Comparison of ENCODE assay signal across 24 cellular contexts in the genomic region with DNA sequence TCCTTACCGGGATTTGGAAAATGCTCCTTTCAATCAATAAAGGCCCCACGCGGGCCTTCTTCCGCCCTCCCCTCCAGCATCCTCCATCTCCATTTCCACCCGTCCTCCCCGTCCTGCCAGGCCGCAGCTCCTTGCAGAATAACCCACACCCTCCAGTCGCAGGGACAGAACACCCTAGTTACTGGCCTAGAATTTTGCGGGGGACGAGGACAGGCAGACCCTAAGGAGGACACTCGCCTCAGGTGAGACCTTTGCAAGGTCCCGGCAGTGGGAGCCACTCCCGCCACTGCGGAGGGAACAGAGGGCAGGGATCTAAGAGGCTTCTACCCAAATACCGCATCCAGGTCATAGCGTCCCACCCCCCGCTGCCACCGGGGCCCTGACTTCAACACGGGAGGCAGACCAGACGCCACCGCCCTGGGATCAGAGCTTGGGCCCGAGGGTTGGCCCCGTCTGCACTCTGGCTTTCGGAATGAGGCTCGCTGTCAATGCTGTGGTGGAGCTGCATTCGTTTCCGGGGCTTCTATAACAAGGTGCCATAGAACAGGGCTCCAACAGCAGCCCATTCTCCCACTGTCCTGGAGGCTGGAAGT.
"Had no signal": no experiment of that assay in that cellular context is flagged by ENCODE, and none has a peak within 500 bp of the region (broad histone marks: within the 10 kb centered on the region; RNA-seq: fewer than 3 reads in every experiment).

No MANE protein-coding gene starts in this region.

- H3K9me3 ChIP-seq: SJSA1 had no signal

- H3K27me3 Mint-ChIP-seq: activated naive CD8-positive, alpha-beta T cell had no signal

- H3K27ac Mint-ChIP-seq: activated CD8-positive, alpha-beta T cell treated with anti-CD3 and anti-CD28 coated beads for 36 hours; activated naive CD4-positive, alpha-beta T cell treated with anti-CD3 and anti-CD28 coated beads for 36 hours; activated naive CD8-positive, alpha-beta T cell; brain; T-helper 1 cell treated with Interleukin-12 subunit alpha and Interleukin-12 subunit beta and Interleukin-4 antibody, amounts not matched to agents 30 μg/mL and 1 μg/mL, for 36 hours had no signal

- H3K9me3 Mint-ChIP-seq: activated CD8-positive, alpha-beta T cell treated with anti-CD3 and anti-CD28 coated beads for 36 hours; activated naive CD4-positive, alpha-beta T cell treated with anti-CD3 and anti-CD28 coated beads for 36 hours; T-helper 1 cell treated with Interleukin-12 subunit alpha and Interleukin-12 subunit beta and Interleukin-4 antibody, amounts not matched to agents 30 μg/mL and 1 μg/mL, for 36 hours had no signal

- DNase-seq: activated CD4-positive, alpha-beta T cell treated with anti-CD3 and anti-CD28 coated beads for 4 hours; activated CD8-positive, alpha-beta memory T cell treated with anti-CD3 and anti-CD28 coated beads, Interleukin-2, amount 50 U/mL, for 4 hours; activated CD8-positive, alpha-beta T cell treated with anti-CD3 and anti-CD28 coated beads for 36 hours; activated naive CD4-positive, alpha-beta T cell treated with anti-CD3 and anti-CD28 coated beads for 36 hours; activated T-cell treated with anti-CD3 and anti-CD28 coated beads, Interleukin-2, amount 50 U/mL, for 1 hour; amygdala; Kasumi-1; KBM-7; NCI-H1105 treated with DMSO at 0.1 percent for 48 hours; NCI-H1436 treated with DMSO at 0.1 percent for 48 hours; NCI-H187; NCI-H2081; NCI-H510A treated with DMSO at 0.1 percent for 48 hours; NCI-H69; NK-92 treated with Interleukin-12 subunit alpha and Interleukin-12 subunit beta, amount 100 ng/mL, for 24 hours; OCI-M1; RPMI8226; SHP77 had no signal

- H3K27ac ChIP-seq: SJSA1 had no signal

- H3K4me3 Mint-ChIP-seq: activated CD8-positive, alpha-beta T cell treated with anti-CD3 and anti-CD28 coated beads for 36 hours; activated naive CD4-positive, alpha-beta T cell treated with anti-CD3 and anti-CD28 coated beads for 36 hours; activated naive CD8-positive, alpha-beta T cell; brain; T-helper 1 cell treated with Interleukin-12 subunit alpha and Interleukin-12 subunit beta and Interleukin-4 antibody, amounts not matched to agents 30 μg/mL and 1 μg/mL, for 36 hours had no signal

- H3K36me3 ChIP-seq: SJSA1 had no signal

- H3K36me3 Mint-ChIP-seq: activated naive CD8-positive, alpha-beta T cell; brain had no signal

- H3K4me3 ChIP-seq: SJSA1 had no signal

- ATAC-seq: activated CD4-positive, CD25-positive, alpha-beta regulatory T cell treated with anti-CD3 and anti-CD28 coated beads, Interleukin-2, amount 50 U/mL, for 24 hours; activated CD8-positive, alpha-beta T cell treated with anti-CD3 and anti-CD28 coated beads for 36 hours; Panc1 had no signal
